Comparison of ENCODE assay signal across 1 cellular context in the genomic region with DNA sequence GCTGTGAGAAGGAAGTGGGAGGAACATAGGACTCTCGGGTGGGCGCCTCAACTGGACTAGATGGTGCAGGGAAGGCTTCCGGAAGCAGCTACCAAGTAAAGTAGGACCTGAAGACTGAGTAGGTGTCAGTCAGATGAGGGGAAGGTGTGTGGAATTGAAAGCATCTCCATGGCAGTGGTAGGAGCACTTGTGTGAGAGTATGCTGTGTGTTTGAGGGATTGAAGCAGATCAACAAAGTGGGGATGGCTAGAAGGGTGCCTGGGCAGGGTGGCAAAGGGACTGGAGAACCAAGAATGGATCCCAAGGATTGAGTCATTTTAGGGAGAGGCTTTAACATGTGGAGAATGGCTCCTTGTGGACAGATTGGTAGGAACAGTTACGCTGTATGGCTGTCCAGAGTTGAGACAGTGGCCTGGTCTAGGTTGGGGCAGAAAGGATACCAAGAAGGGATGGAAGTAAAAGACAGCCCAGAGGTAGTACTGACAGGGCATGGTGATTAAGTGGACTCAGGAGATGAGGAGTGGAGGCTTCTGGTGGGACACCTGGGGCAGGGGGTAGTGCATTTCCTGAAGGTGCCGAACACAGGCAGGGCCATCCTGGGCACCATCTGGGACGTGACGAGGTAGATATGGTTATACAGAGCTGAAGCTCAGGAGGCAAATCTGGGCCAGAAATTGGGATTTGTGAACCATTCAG.
TF ChIP-seq lines count a peak whose summit lies in the region.

No MANE protein-coding gene starts in this region.

TF ChIP-seq in endothelial cell of umbilical vein, 7 proteins besides CTCF, POLR2A, EP300 and RAD21:
- TF ChIP-seq JUN (IDR thresholded peaks at IDR 0.05; ENCODE audit: borderline replicate concordance, insufficient read depth, insufficient read length, low read depth) (no peak), FOS (IDR thresholded peaks at IDR 0.05; ENCODE audit: borderline replicate concordance, insufficient read depth, low read length) (no peak), POLR2AphosphoS5 (IDR thresholded peaks at IDR 0.05; ENCODE audit: insufficient read depth, low read depth, low read length) (no peak), MAX (IDR thresholded peaks at IDR 0.05; ENCODE audit: insufficient read depth, insufficient read length) (no peak), MYC (IDR thresholded peaks at IDR 0.05; ENCODE audit: low read depth, low read length) (no peak), GATA2 (IDR thresholded peaks at IDR 0.05; ENCODE audit: insufficient read depth, insufficient read length, low read depth, low read length) (no peak), EZH2 (IDR thresholded peaks at IDR 0.05; ENCODE audit: borderline replicate concordance, low read depth, low read length, severe bottlenecking) (no peak)
